In genomic region chr12:51323317-51323960, GRCh38 we compare ENCODE assay signal across 1 cellular context.
TF ChIP-seq lines count a peak whose summit lies in the region.

No MANE protein-coding gene starts in this region.

TF ChIP-seq in K562, 482 proteins besides CTCF, POLR2A, EP300 and RAD21 (continued from another document):
- TF ChIP-seq E4F1 (CRISPR knock-in tag; IDR thresholded peaks at IDR 0.05; ENCODE audit: borderline replicate concordance) (no peak), ZNF445 (CRISPR knock-in tag; IDR thresholded peaks at IDR 0.05; ENCODE audit: low read depth) (no peak), SAFB2 (IDR thresholded peaks at IDR 0.05; ENCODE audit: borderline replicate concordance, low read depth, low read length, severe bottlenecking) (no peak), SLC30A9 (CRISPR knock-in tag; IDR thresholded peaks at IDR 0.05) (no peak), TBL1XR1 (IDR thresholded peaks at IDR 0.05; ENCODE audit: low read length in 2 of 2) (no peak)
TF ChIP-seq in K562: peak in this region for 0.
